In the genomic region with DNA sequence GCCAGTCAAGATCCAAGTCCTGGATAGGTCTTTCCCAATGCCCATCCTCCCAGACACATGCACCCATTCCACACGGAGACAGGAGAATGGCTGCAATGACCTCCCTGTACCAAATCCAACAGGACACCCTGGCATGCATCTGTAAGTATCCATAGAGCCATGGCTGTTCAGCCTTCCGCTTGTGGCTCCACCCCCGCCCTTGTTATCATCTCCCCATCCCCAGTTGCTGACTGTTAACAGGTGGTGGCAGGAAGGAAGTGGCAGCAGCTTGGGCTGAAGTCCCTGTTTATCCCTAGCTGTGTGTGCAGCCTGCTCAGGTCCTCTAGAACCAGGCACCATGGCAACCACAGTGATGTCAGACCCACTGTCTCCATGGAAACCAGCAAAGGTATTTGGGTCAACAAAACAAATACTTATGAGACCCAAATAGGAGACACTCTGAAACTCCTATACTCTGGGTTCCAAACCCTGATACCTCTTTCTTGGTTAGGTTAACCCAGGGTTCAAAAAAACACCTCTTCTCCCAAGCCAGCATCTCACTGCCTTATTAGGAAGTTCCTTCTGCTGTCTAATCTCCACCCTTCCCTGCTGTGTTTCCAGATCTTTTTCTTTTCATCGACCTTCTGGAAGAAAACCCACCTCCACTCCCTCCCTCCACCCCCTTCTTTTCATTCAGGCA, we compare ENCODE assay signal across 7 cellular contexts. TPM values are rescaled to one million over a fixed set of nuclear protein-coding genes. Genes with fewer than 3 reads are reported as not detected.
DNase-seq lines count a peak whose midpoint lies in the region; ATAC-seq and TF ChIP-seq lines count a peak whose summit lies in the region.

No MANE protein-coding gene starts in this region.

- in situ Hi-C loops in Panc1 (cut with HindIII; ENCODE audit: low pct_unique_long_range_greater_than_20kb, low sequenced_read_pairs): no loop called here

- BruUV-seq in Panc1 (replicated peaks; lab: Mats Ljungman, UMichigan): no TSS peak

- DNase-seq in Panc1 (ENCODE audit: low read depth, low spot score) (no peak), foreskin keratinocyte (peak; percentile 21 to 42), omental fat pad (ENCODE audit: low spot score) (no peak), thyroid gland (peak; percentile 60 to 61)
- DNase-seq in activated T-helper 9 cell treated with anti-CD3 and anti-CD28 coated beads, Interleukin-2, amount 50 U/mL, for 16 hours (ENCODE audit: low read depth): peak; percentile 77

- POLR2A ChIA-PET in Panc1 (lab: Charles Lee): interaction anchor here (0.6 to 1.3 kb wide), 4 partner anchors 18 to 166 kb away, joined by 3 to 9 read pairs (median 4); a partner anchor contains a TSS

- H3K36me3 ChIP-seq in Panc1 (ENCODE audit: control insufficient read depth, insufficient read depth, low read length): no peaks in the 10 kb centered on the region
- peaks cover 4 to 10% of the 10 kb centered on the region in 2 donors for H3K36me3 ChIP-seq in thyroid gland

- intact Hi-C loops in Panc1 (cut with micrococcal nuclease; ENCODE audit: unreplicated experiment): loop anchor here (10.0 kb wide), 1 partner anchor 390 kb away; a partner anchor contains a TSS
- intact Hi-C loops in thyroid gland (cut with DNase I): no loop called here

- CTCF ChIA-PET in Panc1 (lab: Charles Lee): no interaction called here

- H3K27ac ChIP-seq in Panc1 (ENCODE audit: low read length): peak overlapping the region; percentile 83
- no peak overlapping the region for H3K27ac ChIP-seq in foreskin keratinocyte
- peak overlapping the region; percentile 41 to 83 (median 53) for H3K27ac ChIP-seq in thyroid gland

- no peak for TF ChIP-seq CTCF in Panc1 (IDR thresholded peaks at IDR 0.05)
- TF ChIP-seq CTCF in foreskin keratinocyte (conservative IDR thresholded peaks at IDR 0.05): no peak
- TF ChIP-seq CTCF in omental fat pad (IDR thresholded peaks at IDR 0.05): no peak
- no peak for TF ChIP-seq CTCF in thyroid gland (IDR thresholded peaks at IDR 0.05)

- H3K4me3 ChIP-seq in Panc1 (ENCODE audit: low read depth in 2 of 2, low read length in 2 of 2): peak overlapping the region; percentile 78 to 93
- peak overlapping the region in 2 of 3 donors; percentile 5 to 45 for H3K4me3 ChIP-seq in thyroid gland (replicated peaks in 1 of 3)

- 20 to 31% methylated on average over 3 to 4 of the region's 4 CpGs for WGBS in thyroid gland, 2 donors

- H3K9me3 ChIP-seq in Panc1 (ENCODE audit: control insufficient read depth, insufficient read depth, low read depth, low read length) (no peaks in the 10 kb centered on the region), thyroid gland (no peaks in the 10 kb centered on the region)

- ATAC-seq in GM18867 (IDR thresholded peaks at IDR 0.05; ENCODE audit: unreplicated experiment) (peak; percentile 48), HG03342 (IDR thresholded peaks at IDR 0.05; ENCODE audit: unreplicated experiment) (peak; percentile 62), Panc1 (no peak), foreskin keratinocyte (peak; percentile 44), omental fat pad (ENCODE audit: low FRiP score) (peak; percentile 1)

- H3K4me1 ChIP-seq in Panc1 (ENCODE audit: control insufficient read depth, insufficient read depth, low read length) (peaks cover 27% of the 10 kb centered on the region), foreskin keratinocyte (no peaks in the 10 kb centered on the region), thyroid gland (peaks cover 53 to 61% of the 10 kb centered on the region in 2 donors)

- no peak for TF ChIP-seq POLR2A in thyroid gland (IDR thresholded peaks at IDR 0.05)

- H3K27me3 ChIP-seq in Panc1 (ENCODE audit: control insufficient read depth, insufficient read depth, low read length) (no peaks in the 10 kb centered on the region), foreskin keratinocyte (no peaks in the 10 kb centered on the region), thyroid gland (no peaks in the 10 kb centered on the region)

RNA-seq across cellular contexts. Expression of a gene that starts 0.7 kb away (rescaled TPM):
- total RNA-seq in Panc1 (2021; ENCODE audit: unreplicated experiment) (40.7 TPM), foreskin keratinocyte (12.1 and 20.8 TPM in 2 replicates), omental fat pad (10 to 100 TPM; 65.0 to 93.7 (median 82.0) TPM), thyroid gland (100 to 1,000 TPM; 139 to 205 (median 181) TPM)
- 64.9 TPM for polyA plus RNA-seq in Panc1 (2012; ENCODE audit: insufficient read length)
- polyA plus RNA-seq in foreskin keratinocyte: 8.6 and 15.4 TPM in 2 replicates

RNA-seq across cellular contexts. Expression of a gene that starts 6.4 kb away (rescaled TPM):
- 41.1 TPM for total RNA-seq in Panc1 (2021; ENCODE audit: unreplicated experiment)
- 27.3 TPM for polyA plus RNA-seq in Panc1 (2012; ENCODE audit: insufficient read length)
- 24.7 and 27.3 TPM in 2 replicates for total RNA-seq in foreskin keratinocyte
- 17.1 and 19.4 TPM in 2 replicates for polyA plus RNA-seq in foreskin keratinocyte
- 10 to 100 TPM; 10.2 to 21.2 (median 15.9) TPM for total RNA-seq in omental fat pad
- 10 to 100 TPM; 28.6 to 48.3 (median 42.9) TPM for total RNA-seq in thyroid gland

RNA-seq across cellular contexts. Expression of a gene that starts 15.4 kb away (rescaled TPM):
- total RNA-seq in Panc1 (2021; ENCODE audit: unreplicated experiment): 373 TPM
- polyA plus RNA-seq in Panc1 (2012; ENCODE audit: insufficient read length): 479 TPM
- 187 and 211 TPM in 2 replicates for total RNA-seq in foreskin keratinocyte
- polyA plus RNA-seq in foreskin keratinocyte: 135 and 145 TPM in 2 replicates
- 100 to 1,000 TPM; 152 to 265 (median 171) TPM for total RNA-seq in omental fat pad
- 100 to 1,000 TPM; 108 to 168 (median 123) TPM for total RNA-seq in thyroid gland

RNA-seq across cellular contexts. Expression of a gene that starts 18.7 kb away (rescaled TPM):
- total RNA-seq in Panc1 (2021; ENCODE audit: unreplicated experiment) (42.2 TPM), foreskin keratinocyte (18.2 and 22.0 TPM in 2 replicates), omental fat pad (10 to 100 TPM in 2 of 4 donors, 1 to 10 TPM in 2; 7.4 to 16.2 (median 12.1) TPM), thyroid gland (10 to 100 TPM; 15.0 to 28.2 (median 21.2) TPM)
- polyA plus RNA-seq in Panc1 (2012; ENCODE audit: insufficient read length): 60.5 TPM
- 50.9 and 55.2 TPM in 2 replicates for polyA plus RNA-seq in foreskin keratinocyte

RNA-seq across cellular contexts. Expression of a gene that starts 19.3 kb away (rescaled TPM):
- 212 TPM for total RNA-seq in Panc1 (2021; ENCODE audit: unreplicated experiment)
- polyA plus RNA-seq in Panc1 (2012; ENCODE audit: insufficient read length): 156 TPM
- total RNA-seq in foreskin keratinocyte: 236 and 285 TPM in 2 replicates
- polyA plus RNA-seq in foreskin keratinocyte: 332 and 402 TPM in 2 replicates
- 10 to 100 TPM; 34.0 to 72.8 (median 43.2) TPM for total RNA-seq in omental fat pad
- 10 to 100 TPM; 14.3 to 29.5 (median 22.6) TPM for total RNA-seq in thyroid gland

Comparison
In these comparisons a context has a peak if more than half of its experiments do, and no peak if none do; other contexts are left out.
1. DNase-seq: peak in activated T-helper 9 cell treated with anti-CD3 and anti-CD28 coated beads, Interleukin-2, amount 50 U/mL, for 16 hours (single experiment), foreskin keratinocyte (2 of 2) and thyroid gland (2 of 2); none in Panc1 (single experiment) and omental fat pad (single experiment).